9 cellular contexts compared by ENCODE assay signal in genomic region chr9:127578627-127578951, GRCh38. TPM values are rescaled to one million over a fixed set of nuclear protein-coding genes. Genes with fewer than 3 reads are reported as not detected.
A peak's percentile ranks its signal among the peaks of the same experiment; 100 is the strongest.
DNase-seq lines count a peak whose midpoint lies in the region; ATAC-seq and TF ChIP-seq lines count a peak whose summit lies in the region.
"Had no signal": no experiment of that assay in that cellular context is flagged by ENCODE, and none has a peak within 500 bp of the region (broad histone marks: within the 10 kb centered on the region; RNA-seq: fewer than 3 reads in every experiment).

No MANE protein-coding gene starts in this region.

- H3K27ac ChIP-seq in ascending aorta, result peak overlapping the region; percentile 97
- H3K27ac ChIP-seq in temporal lobe (ENCODE audit: low read depth, low read length), result peak overlapping the region; percentile 85
- H3K27ac ChIP-seq in MM.1S (ENCODE audit: low read length), result no peak overlapping the region

- H3K4me1 ChIP-seq in ascending aorta (peaks cover 15 to 36% of the 10 kb centered on the region in 2 donors), MM.1S (ENCODE audit: low read length) (no peaks in the 10 kb centered on the region)

- peak overlapping the region; percentile 90 for H3K27ac Mint-ChIP-seq in activated CD8-positive, alpha-beta memory T cell treated with anti-CD3 and anti-CD28 coated beads, Interleukin-2, amount 10 ng/mL, durations not matched to agents 7 days and 5 days

- H3K9me3 Mint-ChIP-seq in activated CD8-positive, alpha-beta memory T cell treated with anti-CD3 and anti-CD28 coated beads, Interleukin-2, amount 10 ng/mL, durations not matched to agents 7 days and 5 days (ENCODE audit: low read depth), result no peaks in the 10 kb centered on the region
- H3K9me3 Mint-ChIP-seq: naive B cell had no signal

- H3K9me3 ChIP-seq in ascending aorta, result no peaks in the 10 kb centered on the region
- H3K9me3 ChIP-seq in MM.1S (replicated peaks; ENCODE audit: insufficient read depth, low read length), result no peaks in the 10 kb centered on the region

- H3F3A ChIP-seq in MM.1S (ENCODE audit: insufficient read depth, low read length), result no peaks in the 10 kb centered on the region

- no peak overlapping the region for H3K4me2 ChIP-seq in MM.1S (ENCODE audit: low read depth, low read length)

- CTCF ChIA-PET in activated CD8-positive, alpha-beta memory T cell treated with anti-CD3 and anti-CD28 coated beads, Interleukin-2, amount 10 ng/mL, durations not matched to agents 7 days and 5 days (lab: Charles Lee), result interaction anchor here (0.8 to 3.0 kb wide), 15 partner anchors 8 to 291 kb away, joined by 3 to 18 read pairs (median 4); partner anchors contain the start of genes SLC2A8 and TOR2A

- H3K4me3 ChIP-seq in ascending aorta (peak overlapping the region in 1 of 2 donors; percentile 4), kidney epithelial cell (ENCODE audit: low read depth, low read length) (peak overlapping the region; percentile 20), MM.1S (ENCODE audit: low read length) (no peak overlapping the region)

- H3K27me3 ChIP-seq in ascending aorta, result no peaks in the 10 kb centered on the region
- H3K27me3 ChIP-seq in kidney epithelial cell (ENCODE audit: control insufficient read depth, insufficient read depth, low read length), result no peaks in the 10 kb centered on the region
- H3K27me3 ChIP-seq in MM.1S (replicated peaks; ENCODE audit: insufficient read depth, low read length), result no peaks in the 10 kb centered on the region

- H3K4me3 Mint-ChIP-seq in activated CD8-positive, alpha-beta memory T cell treated with anti-CD3 and anti-CD28 coated beads, Interleukin-2, amount 10 ng/mL, durations not matched to agents 7 days and 5 days, result peak overlapping the region; percentile 76
- H3K4me3 Mint-ChIP-seq: naive B cell had no signal

- no peak for DNase-seq in activated CD8-positive, alpha-beta memory T cell treated with anti-CD3 and anti-CD28 coated beads, Interleukin-2, amount 10 ng/mL, durations not matched to agents 7 days and 5 days
- no peak for DNase-seq in activated CD8-positive, alpha-beta memory T cell treated with anti-CD3 and anti-CD28 coated beads, Interleukin-2, amount 50 U/mL, for 4 hours
- DNase-seq in ascending aorta (ENCODE audit: low spot score in 2 of 2), result no peak
- no peak for DNase-seq in kidney epithelial cell (ENCODE audit: low read depth)
- DNase-seq in MM.1S, result no peak
- no peak for DNase-seq in NCI-H2196 (lab: John Stamatoyannopoulos, UW; ENCODE audit: unreplicated experiment)
- DNase-seq: naive B cell had no signal

- no peaks in the 10 kb centered on the region for H3K27me3 Mint-ChIP-seq in activated CD8-positive, alpha-beta memory T cell treated with anti-CD3 and anti-CD28 coated beads, Interleukin-2, amount 10 ng/mL, durations not matched to agents 7 days and 5 days

- H3K36me3 ChIP-seq in ascending aorta (no peaks in the 10 kb centered on the region), kidney epithelial cell (ENCODE audit: control insufficient read depth, insufficient read depth, low read length) (no peaks in the 10 kb centered on the region), MM.1S (replicated peaks; ENCODE audit: insufficient read depth, low read length) (no peaks in the 10 kb centered on the region)

- H3K9me2 ChIP-seq in MM.1S (replicated peaks; ENCODE audit: insufficient read depth, low read length), result no peaks in the 10 kb centered on the region

- intact Hi-C loops in ascending aorta (cut with DNase I), result loop anchor here (2.0 to 10.0 kb wide), 3 partner anchors 16 to 354 kb away; no protein-coding TSS in a partner anchor

- TF ChIP-seq CTCF in ascending aorta (IDR thresholded peaks at IDR 0.05) (no peak), kidney epithelial cell (IDR thresholded peaks at IDR 0.05; ENCODE audit: insufficient read depth, low read length, poor library complexity, severe bottlenecking) (no peak), MM.1S (IDR thresholded peaks at IDR 0.05; ENCODE audit: low read length) (no peak)

- H4K20me1 ChIP-seq in MM.1S (ENCODE audit: insufficient read depth, low read length), result no peaks in the 10 kb centered on the region

- H3K36me3 Mint-ChIP-seq in activated CD8-positive, alpha-beta memory T cell treated with anti-CD3 and anti-CD28 coated beads, Interleukin-2, amount 10 ng/mL, durations not matched to agents 7 days and 5 days, result peaks cover 9% of the 10 kb centered on the region
- H3K36me3 Mint-ChIP-seq: naive B cell had no signal

- peaks cover 56% of the 10 kb centered on the region for H3K4me1 Mint-ChIP-seq in activated CD8-positive, alpha-beta memory T cell treated with anti-CD3 and anti-CD28 coated beads, Interleukin-2, amount 10 ng/mL, durations not matched to agents 7 days and 5 days
- H3K4me1 Mint-ChIP-seq: naive B cell had no signal

- H3K79me2 ChIP-seq in MM.1S (ENCODE audit: low read length), result no peaks in the 10 kb centered on the region

- no peak for ATAC-seq in activated CD8-positive, alpha-beta memory T cell treated with anti-CD3 and anti-CD28 coated beads, Interleukin-2, amount 10 ng/mL, durations not matched to agents 7 days and 5 days
- no peak for ATAC-seq in GM19463 (IDR thresholded peaks at IDR 0.05; ENCODE audit: unreplicated experiment)

- no peak overlapping the region for H3K9ac ChIP-seq in MM.1S (ENCODE audit: low read length)

- no peak overlapping the region for H2AFZ ChIP-seq in MM.1S (ENCODE audit: low read length)

RNA-seq across cellular contexts. Expression of gene STXBP1, which starts 33.5 kb away (rescaled TPM):
- 10 to 100 TPM; 22.8 to 26.0 TPM for total RNA-seq in activated CD8-positive, alpha-beta memory T cell treated with anti-CD3 and anti-CD28 coated beads, Interleukin-2, amount 10 ng/mL, durations not matched to agents 7 days and 5 days
- total RNA-seq in ascending aorta (29.3 TPM), kidney epithelial cell (23.8 and 27.5 TPM in 2 replicates), temporal lobe (93.9 TPM)
